ENCODE assay signal across 12 cellular contexts in genomic region chr20:16922834-16923233, GRCh38.
DNase-seq lines count a peak whose midpoint lies in the region; ATAC-seq and TF ChIP-seq lines count a peak whose summit lies in the region.
"Had no signal": no experiment of that assay in that cellular context is flagged by ENCODE, and none has a peak within 500 bp of the region (broad histone marks: within the 10 kb centered on the region; RNA-seq: fewer than 3 reads in every experiment).

No MANE protein-coding gene starts in this region.

- TF ChIP-seq EP300 in gastroesophageal sphincter (IDR thresholded peaks at IDR 0.05): no peak
- peak in 1 of 2 donors; percentile 40 for TF ChIP-seq EP300 in tibial nerve (IDR thresholded peaks at IDR 0.05)

- no peaks in the 10 kb centered on the region for H3K36me3 ChIP-seq in gastroesophageal sphincter
- H3K36me3 ChIP-seq in tibial nerve: no peaks in the 10 kb centered on the region
- H3K36me3 ChIP-seq in naive thymus-derived CD4-positive, alpha-beta T cell (ENCODE audit: control insufficient read depth in 2 of 3, insufficient read depth in 3 of 3, low read length in 3 of 3): no peaks in the 10 kb centered on the region
- H3K36me3 ChIP-seq in body of pancreas (replicated peaks in 1 of 2; ENCODE audit: insufficient read depth in 1 of 2, low read depth in 2 of 2): no peaks in the 10 kb centered on the region

- WGBS in gastroesophageal sphincter (ENCODE audit: low coverage in 1 of 2), 2 donors: 11 to 16% methylated on average over 3 of the region's 3 CpGs
- 18 to 27% methylated on average over 3 of the region's 3 CpGs for WGBS in tibial nerve, 2 donors
- 17 to 20% methylated on average over 3 of the region's 3 CpGs for WGBS in body of pancreas, 2 donors

- H3K4me1 ChIP-seq in gastroesophageal sphincter (no peaks in the 10 kb centered on the region), tibial nerve (peaks cover 0 to 14% (median 2%) of the 10 kb centered on the region in 4 donors), body of pancreas (no peaks in the 10 kb centered on the region)
- H3K4me1 ChIP-seq in naive thymus-derived CD4-positive, alpha-beta T cell (ENCODE audit: control insufficient read depth in 2 of 2, insufficient read depth in 2 of 2, low read length in 2 of 2): no peaks in the 10 kb centered on the region

- intact Hi-C loops in naive thymus-derived CD4-positive, alpha-beta T cell (cut with micrococcal nuclease): no loop called here
- intact Hi-C loops in body of pancreas (cut with DNase I): no loop called here

- H3K4me3 ChIP-seq in gastroesophageal sphincter (no peak overlapping the region), tibial nerve (no peak overlapping the region), body of pancreas (no peak overlapping the region)
- H3K4me3 ChIP-seq in naive thymus-derived CD4-positive, alpha-beta T cell (ENCODE audit: low read length): no peak overlapping the region

- H3K27ac Mint-ChIP-seq in naive thymus-derived CD4-positive, alpha-beta T cell: no peak overlapping the region

- POLR2A ChIA-PET in RWPE1 (lab: Yijun Ruan, JAX; ENCODE audit: low non-redundant PET): no interaction called here
- POLR2A ChIA-PET in naive thymus-derived CD4-positive, alpha-beta T cell (lab: Charles Lee): no interaction called here

- TF ChIP-seq POLR2A in gastroesophageal sphincter (IDR thresholded peaks at IDR 0.05) (no peak), tibial nerve (IDR thresholded peaks at IDR 0.05) (no peak), body of pancreas (IDR thresholded peaks at IDR 0.05) (no peak)

- peaks cover 0 to 4% (median 0%) of the 10 kb centered on the region in 5 donors for H3K27me3 Mint-ChIP-seq in naive thymus-derived CD4-positive, alpha-beta T cell

- H3K4me3 Mint-ChIP-seq in naive thymus-derived CD4-positive, alpha-beta T cell: no peak overlapping the region

- ATAC-seq in gastroesophageal sphincter (peak; percentile 55), body of pancreas (no peak)
- ATAC-seq in naive thymus-derived CD4-positive, alpha-beta T cell: no peak

- DNase-seq in NCI-H1436 (lab: John Stamatoyannopoulos, UW) (peak; percentile 1), NCI-H1436 treated with DMSO at 0.1 percent for 48 hours (lab: John Stamatoyannopoulos, UW) (no peak), RWPE1 (ENCODE audit: low spot score) (peak; percentile 56), tibial nerve (ENCODE audit: low spot score in 2 of 2) (no peak), body of pancreas (no peak), GDM1 (lab: John Stamatoyannopoulos, UW) (no peak)
- no peak for DNase-seq in naive thymus-derived CD4-positive, alpha-beta T cell
- DNase-seq: activated gamma-delta T cell; NCI-H524 treated with DMSO at 0.1 percent for 48 hours; stimulated activated CD4-positive, alpha-beta T cell treated with anti-CD3 and anti-CD28 coated beads, Interleukin-15, amount 100 ng/mL, for 24 hours; substantia nigra had no signal

- no peaks in the 10 kb centered on the region for H3K36me3 Mint-ChIP-seq in naive thymus-derived CD4-positive, alpha-beta T cell

- no peaks in the 10 kb centered on the region for H3K9me3 ChIP-seq in gastroesophageal sphincter
- no peaks in the 10 kb centered on the region for H3K9me3 ChIP-seq in tibial nerve
- H3K9me3 ChIP-seq in naive thymus-derived CD4-positive, alpha-beta T cell (ENCODE audit: control insufficient read depth in 2 of 3, low read length in 3 of 3): no peaks in the 10 kb centered on the region
- H3K9me3 ChIP-seq in body of pancreas: peaks cover 0 to 5% (median 0%) of the 10 kb centered on the region in 3 donors

- no peak overlapping the region for H3K27ac ChIP-seq in RWPE1
- H3K27ac ChIP-seq in gastroesophageal sphincter: peak overlapping the region in 2 of 4 donors; percentile 37 to 43
- peak overlapping the region in 3 of 4 donors; percentile 40 to 89 (median 74) for H3K27ac ChIP-seq in tibial nerve
- no peak overlapping the region for H3K27ac ChIP-seq in naive thymus-derived CD4-positive, alpha-beta T cell (ENCODE audit: low read depth, low read length)
- no peak overlapping the region for H3K27ac ChIP-seq in body of pancreas

- H3K27me3 ChIP-seq in gastroesophageal sphincter: no peaks in the 10 kb centered on the region
- H3K27me3 ChIP-seq in tibial nerve: no peaks in the 10 kb centered on the region
- no peaks in the 10 kb centered on the region for H3K27me3 ChIP-seq in naive thymus-derived CD4-positive, alpha-beta T cell (ENCODE audit: control insufficient read depth in 2 of 2, insufficient read depth in 2 of 2, low read length in 2 of 2)
- no peaks in the 10 kb centered on the region for H3K27me3 ChIP-seq in body of pancreas

- peaks cover 0 to 8% (median 0%) of the 10 kb centered on the region in 11 donors for H3K9me3 Mint-ChIP-seq in naive thymus-derived CD4-positive, alpha-beta T cell

- TF ChIP-seq CTCF in RWPE1 (conservative IDR thresholded peaks at IDR 0.05; ENCODE audit: low read depth) (no peak), gastroesophageal sphincter (IDR thresholded peaks at IDR 0.05) (no peak), tibial nerve (IDR thresholded peaks at IDR 0.05) (no peak), body of pancreas (IDR thresholded peaks at IDR 0.05) (no peak)

- no peaks in the 10 kb centered on the region for H3K4me1 Mint-ChIP-seq in naive thymus-derived CD4-positive, alpha-beta T cell

- CTCF ChIA-PET in RWPE1 (lab: Yijun Ruan, JAX): no interaction called here
- CTCF ChIA-PET in naive thymus-derived CD4-positive, alpha-beta T cell (lab: Charles Lee): no interaction called here

Comparison
In these comparisons a context has a peak if more than half of its experiments do, and no peak if none do; other contexts are left out.
1. DNase-seq: peak in NCI-H1436 (single experiment) and RWPE1 (single experiment); none in NCI-H1436 treated with DMSO at 0.1 percent for 48 hours (single experiment), tibial nerve (0 of 2), naive thymus-derived CD4-positive, alpha-beta T cell (0 of 9), body of pancreas (0 of 4) and GDM1 (single experiment).
2. H3K27ac ChIP-seq: peak in tibial nerve (3 of 4); none in RWPE1 (single experiment), naive thymus-derived CD4-positive, alpha-beta T cell (single experiment) and body of pancreas (0 of 4).